Comparison of ENCODE assay signal across 12 cellular contexts in genomic region chr5:142743677-142744441, GRCh38. TPM values are rescaled to one million over a fixed set of nuclear protein-coding genes. Genes with fewer than 3 reads are reported as not detected.
A peak's percentile ranks its signal among the peaks of the same experiment; 100 is the strongest.
DNase-seq lines count a peak whose midpoint lies in the region; ATAC-seq, FAIRE-seq and TF ChIP-seq lines count a peak whose summit lies in the region.
"Had no signal": no experiment of that assay in that cellular context is flagged by ENCODE, and none has a peak within 500 bp of the region (broad histone marks: within the 10 kb centered on the region; RNA-seq: fewer than 3 reads in every experiment).

No MANE protein-coding gene starts in this region.

- intact Hi-C loops in K562 (cut with micrococcal nuclease) (no loop called here), left ventricle myocardium superior (cut with micrococcal nuclease) (loop anchor here (10.0 kb wide), 1 partner anchor 141 kb away; no protein-coding TSS in a partner anchor), sigmoid colon (cut with DNase I) (no loop called here)

- POLR2A ChIA-PET in K562 (lab: Yijun Ruan, JAX): interaction anchor here (1.0 kb wide), 1 partner anchor 13 kb away, joined by 4 read pairs; no protein-coding TSS in a partner anchor

- H3K9me3 ChIP-seq in K562 (replicated peaks; ENCODE audit: control insufficient read depth, insufficient read depth, low read depth, low read length): no peaks in the 10 kb centered on the region
- no peaks in the 10 kb centered on the region for H3K9me3 ChIP-seq in sigmoid colon

- no peaks in the 10 kb centered on the region for H3K9me1 ChIP-seq in K562 (ENCODE audit: control insufficient read depth, insufficient read depth, low read length)

- peak; percentile 41 for DNase-seq in HCEC 1CT
- DNase-seq in K562 (ENCODE audit: extremely low read depth in 1 of 4, low spot score in 3 of 4): no peak
- DNase-seq in left ventricle myocardium superior: no peak
- DNase-seq in sigmoid colon: no peak
- no peak for DNase-seq in occipital lobe (lab: John Stamatoyannopoulos, UW)
- DNase-seq in G401 (ENCODE audit: low spot score): no peak
- no peak for DNase-seq in activated CD4-positive, alpha-beta T cell treated with anti-CD3 and anti-CD28 coated beads, Interleukin-2, amount 50 U/mL, for 1 hour
- DNase-seq: DMS 273 treated with DMSO at 0.1 percent for 48 hours; effector CD8-positive, alpha-beta T cell; stimulated activated CD4-positive, alpha-beta T cell treated with anti-CD3 and anti-CD28 coated beads, Interleukin-4, amount 100 ng/mL, for 4 hours had no signal

- no peak overlapping the region for H3K9ac ChIP-seq in K562 (ENCODE audit: insufficient read depth in 1 of 2, low read depth in 2 of 2, low read length in 2 of 2)

- ATAC-seq in K562 (no peak), left ventricle myocardium superior (peak; percentile 25)
- ATAC-seq in activated T-helper 17 cell treated with anti-CD3 and anti-CD28 coated beads, Interleukin-2, amount 50 U/mL, for 72 hours (replicated peaks): no peak

- in situ Hi-C loops in K562 (cut with MboI): no loop called here
- in situ Hi-C loops in G401 (cut with HindIII; ENCODE audit: low sequenced_read_pairs): no loop called here

- FAIRE-seq in K562 (lab: Jason Lieb, UNC): no peak

- H3K4me3 Mint-ChIP-seq in activated T-helper 17 cell treated with anti-CD3 and anti-CD28 coated beads, Interleukin-2, amount 50 U/mL, for 72 hours: no peak overlapping the region

- H3K4me3 ChIP-seq in K562: no peak overlapping the region
- no peak overlapping the region for H3K4me3 ChIP-seq in sigmoid colon

- H3K79me2 ChIP-seq in K562 (ENCODE audit: control insufficient read depth, insufficient read depth, low read length): no peaks in the 10 kb centered on the region

- peaks cover 0 to 5% of the 10 kb centered on the region in 2 experiments; a peak in 1 of 5 replicates for H3K27me3 ChIP-seq in K562 (ENCODE audit: control insufficient read depth in 2 of 2, insufficient read depth in 2 of 2, low read length in 2 of 2)
- H3K27me3 ChIP-seq in sigmoid colon: no peaks in the 10 kb centered on the region

- no peaks in the 10 kb centered on the region for H3K9me3 Mint-ChIP-seq in activated T-helper 17 cell treated with anti-CD3 and anti-CD28 coated beads, Interleukin-2, amount 50 U/mL, for 72 hours

- peaks cover 9% of the 10 kb centered on the region for H3K27me3 Mint-ChIP-seq in activated T-helper 17 cell treated with anti-CD3 and anti-CD28 coated beads, Interleukin-2, amount 50 U/mL, for 72 hours

- no peak overlapping the region for H3K27ac ChIP-seq in K562 (ENCODE audit: extremely low read depth, low read depth, low read length)
- peak overlapping the region; percentile 29 to 59 (median 40) for H3K27ac ChIP-seq in sigmoid colon

- no peak overlapping the region for H2AFZ ChIP-seq in K562 (ENCODE audit: low read depth, low read length)

- TF ChIP-seq EP300 in K562 (IDR thresholded peaks at IDR 0.05; ENCODE audit: low read length): no peak
- TF ChIP-seq EP300 in sigmoid colon (IDR thresholded peaks at IDR 0.05): no peak

- CTCF ChIA-PET in K562 (lab: Yijun Ruan, JAX; ENCODE audit: low intra/inter-chr PET ratio): no interaction called here

- no peak overlapping the region for H3K27ac Mint-ChIP-seq in activated T-helper 17 cell treated with anti-CD3 and anti-CD28 coated beads, Interleukin-2, amount 50 U/mL, for 72 hours

- no TSS peak for BruUV-seq in K562 (replicated peaks; lab: Mats Ljungman, UMichigan)

- H3K4me1 ChIP-seq in K562 (replicated peaks in 1 of 2; ENCODE audit: control insufficient read depth in 2 of 2, insufficient read depth in 2 of 2, low read length in 2 of 2) (no peaks in the 10 kb centered on the region), sigmoid colon (no peaks in the 10 kb centered on the region)

- no peaks in the 10 kb centered on the region for H4K20me1 ChIP-seq in K562 (replicated peaks; ENCODE audit: control insufficient read depth, insufficient read depth, low read length)

- H3K4me2 ChIP-seq in K562 (ENCODE audit: insufficient read depth, low read length): no peak overlapping the region

- TF ChIP-seq POLR2A in K562 (conservative IDR thresholded peaks at IDR 0.05): no peak
- no peak for TF ChIP-seq POLR2A in sigmoid colon (IDR thresholded peaks at IDR 0.05)

- WGBS in K562 (ENCODE audit: insufficient coverage, low coverage, missing lambda C conversion rate): 5% methylated on average over 6 of the region's 6 CpGs
- WGBS in sigmoid colon, 2 donors: 49 to 59% methylated on average over 6 of the region's 6 CpGs

- H3K4me1 Mint-ChIP-seq in activated T-helper 17 cell treated with anti-CD3 and anti-CD28 coated beads, Interleukin-2, amount 50 U/mL, for 72 hours: peaks cover 4% of the 10 kb centered on the region

- no peaks in the 10 kb centered on the region for H3K36me3 Mint-ChIP-seq in activated T-helper 17 cell treated with anti-CD3 and anti-CD28 coated beads, Interleukin-2, amount 50 U/mL, for 72 hours (ENCODE audit: low read depth)

- TF ChIP-seq CTCF in K562 (IDR thresholded peaks at IDR 0.05 in 2 of 3, conservative IDR thresholded peaks at IDR 0.05 in 1 of 3; ENCODE audit: insufficient read depth in 2 of 3, low read depth in 1 of 3, low read length in 3 of 3) (no peak), sigmoid colon (IDR thresholded peaks at IDR 0.05) (no peak)

- no peaks in the 10 kb centered on the region for H3K36me3 ChIP-seq in K562 (ENCODE audit: control insufficient read depth, insufficient read depth, low read length)
- no peaks in the 10 kb centered on the region for H3K36me3 ChIP-seq in sigmoid colon

- TF ChIP-seq RAD21 in K562 (CRISPR knock-in tag; conservative IDR thresholded peaks at IDR 0.05 in 1 of 2, IDR thresholded peaks at IDR 0.05 in 1 of 2): no peak

TF ChIP-seq in K562, 482 proteins besides CTCF, POLR2A, EP300 and RAD21 (continues in another document):
- TF ChIP-seq PTRF (tag; IDR thresholded peaks at IDR 0.05): no peak
- TF ChIP-seq SMC3 (conservative IDR thresholded peaks at IDR 0.05; ENCODE audit: insufficient read depth, low read depth, low read length): no peak
- TF ChIP-seq ZNF165 (CRISPR knock-in tag; IDR thresholded peaks at IDR 0.05; ENCODE audit: borderline replicate concordance): no peak
- no peak for TF ChIP-seq PYGO2 (tag; IDR thresholded peaks at IDR 0.05)
- TF ChIP-seq ZNF76 (CRISPR knock-in tag; IDR thresholded peaks at IDR 0.05; ENCODE audit: borderline replicate concordance): no peak

RNA-seq across cellular contexts. Expression of gene ARHGAP26, which starts 26.3 kb away (rescaled TPM):
- 4.3 and 6.8 TPM in 2 replicates for total RNA-seq in K562 (2011; cell fraction: chromatin; rRNA removed; ENCODE audit: low replicate concordance)
- 1.7 and 2.0 TPM in 2 replicates for total RNA-seq in K562 (2011; cell fraction: nucleolus; rRNA removed)
- total RNA-seq in K562 (2011; cell fraction: nucleoplasm; rRNA removed): 2.0 and 4.5 TPM in 2 replicates
- 0.18 and 0.29 TPM in 2 replicates for total RNA-seq in K562 (2014; rRNA removed)
- 0.69 and 1.1 TPM in 2 replicates for total RNA-seq in K562 (2014; rRNA removed; fragmentation: Illumina TruSeq; extraction: Trizol)
- total RNA-seq in K562 (2015; rRNA removed; fragmentation: Illumina TruSeq; extraction: Trizol): 0.34 and 0.69 TPM in 2 replicates
- 0.92 and 1.1 TPM in 2 replicates for total RNA-seq in K562 (2021)
- polyA plus RNA-seq in K562 (2011; rRNA removed): 0.11 and 0.13 TPM in 2 replicates
- 0.13 and 0.18 TPM in 2 replicates for polyA plus RNA-seq in K562 (2011; cell fraction: cytosol; rRNA removed)
- polyA plus RNA-seq in K562 (2011; cell fraction: nucleus; rRNA removed): 0.21 and 0.70 TPM in 2 replicates
- polyA plus RNA-seq in K562 (2012): 0.55 and 2.4 TPM in 2 replicates
- polyA plus RNA-seq in K562 (2014; fragmentation: Illumina TruSeq; extraction: Trizol): 0.55 and 1.0 TPM in 2 replicates
- polyA plus RNA-seq in K562 (2014; fragmentation: Nextera tagmentation; extraction: Ambion mirVana): under 1 TPM; 0.23 to 0.53 TPM
- polyA plus RNA-seq in K562 (2014; rRNA removed): 0.40 and 0.56 TPM in 2 replicates
- polyA minus RNA-seq in K562 (2011; rRNA and poly(A)+ RNA removed): 0.90 and 1.4 TPM in 2 replicates
- polyA minus RNA-seq in K562 (2011; cell fraction: cytosol; rRNA and poly(A)+ RNA removed): 0.86 TPM in 1 of 2 replicates, not detected in the other
- 1.3 and 2.3 TPM in 2 replicates for polyA minus RNA-seq in K562 (2011; cell fraction: nucleus; rRNA and poly(A)+ RNA removed)
- 34.9 TPM for total RNA-seq in left ventricle myocardium superior
- 10 to 100 TPM; 13.3 to 25.5 (median 21.7) TPM for total RNA-seq in sigmoid colon
- 10 to 100 TPM in 1 of 3 donors, 1 to 10 TPM in 2; 5.4 to 19.1 (median 9.0) TPM for polyA plus RNA-seq in sigmoid colon
- total RNA-seq in occipital lobe: 10.6 TPM
- total RNA-seq in G401 (2014; rRNA removed; shearing (Covaris generic)): not detected in 2 replicates
- 10 to 100 TPM in 1 of 2 donors, 1 to 10 TPM in 1; 7.8 to 12.0 TPM for total RNA-seq in activated T-helper 17 cell treated with anti-CD3 and anti-CD28 coated beads, Interleukin-2, amount 50 U/mL, for 72 hours

RNA-seq across cellular contexts. Expression of gene FGF1, which starts 58.0 kb away (rescaled TPM):
- total RNA-seq in K562 (2011; cell fraction: chromatin; rRNA removed; ENCODE audit: low replicate concordance): not detected in 2 replicates
- total RNA-seq in K562 (2011; cell fraction: nucleolus; rRNA removed): not detected in 2 replicates
- not detected in 2 replicates for total RNA-seq in K562 (2011; cell fraction: nucleoplasm; rRNA removed)
- total RNA-seq in K562 (2014; rRNA removed) (not detected in 2 replicates), K562 (2014; rRNA removed; fragmentation: Illumina TruSeq; extraction: Trizol) (not detected in 2 replicates), K562 (2015; rRNA removed; fragmentation: Illumina TruSeq; extraction: Trizol) (not detected in 2 replicates), K562 (2021) (not detected in 2 replicates), left ventricle myocardium superior (43.6 TPM), sigmoid colon (1 to 10 TPM; 2.0 to 5.4 (median 3.8) TPM), occipital lobe (6.9 TPM)
- polyA plus RNA-seq in K562 (2011; rRNA removed) (not detected in 2 replicates), K562 (2014; fragmentation: Illumina TruSeq; extraction: Trizol) (not detected in 2 replicates), K562 (2014; fragmentation: Nextera tagmentation; extraction: Ambion mirVana) (not detected), K562 (2014; rRNA removed) (not detected in 2 replicates), sigmoid colon (1 to 10 TPM in 2 of 3 donors, under 1 TPM in 1; 0.60 to 1.8 (median 1.1) TPM)
- polyA plus RNA-seq in K562 (2011; cell fraction: cytosol; rRNA removed): not detected in 2 replicates
- polyA plus RNA-seq in K562 (2011; cell fraction: nucleus; rRNA removed): not detected in 2 replicates
- 0.03 TPM in 1 of 2 replicates, not detected in the other for polyA plus RNA-seq in K562 (2012)
- polyA minus RNA-seq in K562 (2011; rRNA and poly(A)+ RNA removed): not detected in 2 replicates
- polyA minus RNA-seq in K562 (2011; cell fraction: cytosol; rRNA and poly(A)+ RNA removed): not detected in 2 replicates
- polyA minus RNA-seq in K562 (2011; cell fraction: nucleus; rRNA and poly(A)+ RNA removed): not detected in 2 replicates
- total RNA-seq in G401 (2014; rRNA removed; shearing (Covaris generic)): 0.03 TPM in 1 of 2 replicates, not detected in the other
- total RNA-seq in activated T-helper 17 cell treated with anti-CD3 and anti-CD28 coated beads, Interleukin-2, amount 50 U/mL, for 72 hours: not detected
- total RNA-seq: T-helper 1 cell treated with Interleukin-12 subunit alpha and Interleukin-12 subunit beta and Interleukin-4 antibody, amounts not matched to agents 30 ng/mL and 1 ng/mL, for 36 hours had no signal
